ENCODE assay signal across 9 cellular contexts in genomic region chr13:29923554-29924481, GRCh38.
A peak's percentile ranks its signal among the peaks of the same experiment; 100 is the strongest.
DNase-seq lines count a peak whose midpoint lies in the region; ATAC-seq and TF ChIP-seq lines count a peak whose summit lies in the region.
"Had no signal": no experiment of that assay in that cellular context is flagged by ENCODE, and none has a peak within 500 bp of the region (broad histone marks: within the 10 kb centered on the region; RNA-seq: fewer than 3 reads in every experiment).

No MANE protein-coding gene starts in this region.

- DNase-seq in CD1c-positive myeloid dendritic cell (ENCODE audit: extremely low spot score) (peak; percentile 54), RWPE1 (ENCODE audit: low spot score) (peak; percentile 96), heart right ventricle (peak; percentile 34 to 42), vagina (ENCODE audit: extremely low spot score in 2 of 2) (peak in 1 of 2 donors; percentile 94), DMS114 treated with DMSO at 0.1 percent for 48 hours (lab: John Stamatoyannopoulos, UW; ENCODE audit: unreplicated experiment) (no peak)
- peak in 1 of 2 donors; percentile 64 for DNase-seq in activated naive CD4-positive, alpha-beta T cell treated with anti-CD3 and anti-CD28 coated beads, Interleukin-2, amount 50 U/mL, for 72 hours (ENCODE audit: low spot score in 2 of 2)

- CTCF ChIA-PET in RWPE1 (lab: Yijun Ruan, JAX) = interaction anchor here (0.5 to 2.2 kb wide), 13 partner anchors 9 to 152 kb away, joined by 3 to 12 read pairs (median 3); partner anchors contain the start of gene UBL3

- TF ChIP-seq CTCF in RWPE1 (conservative IDR thresholded peaks at IDR 0.05; ENCODE audit: low read depth) = peak; percentile 90
- peak; percentile 40 to 87 (median 75) for TF ChIP-seq CTCF in heart right ventricle (IDR thresholded peaks at IDR 0.05)
- TF ChIP-seq CTCF in vagina (IDR thresholded peaks at IDR 0.05) = peak; percentile 33 to 86 (median 76)

- POLR2A ChIA-PET in RWPE1 (lab: Yijun Ruan, JAX; ENCODE audit: low non-redundant PET) = interaction anchor here (1.0 kb wide), 1 partner anchor 73 kb away, joined by 5 read pairs; the partner anchor contains the start of gene UBL3

- peak overlapping the region in 1 of 2 donors; percentile 65 for H3K27ac Mint-ChIP-seq in activated naive CD4-positive, alpha-beta T cell treated with anti-CD3 and anti-CD28 coated beads, Interleukin-2, amount 50 U/mL, for 72 hours
- H3K27ac Mint-ChIP-seq: IgD-negative memory B cell had no signal

- no peaks in the 10 kb centered on the region for H3K36me3 Mint-ChIP-seq in activated naive CD4-positive, alpha-beta T cell treated with anti-CD3 and anti-CD28 coated beads, Interleukin-2, amount 50 U/mL, for 72 hours

- no peak for TF ChIP-seq POLR2A in vagina (IDR thresholded peaks at IDR 0.05)

- H3K4me3 ChIP-seq in heart right ventricle (no peak overlapping the region), rectal smooth muscle tissue (ENCODE audit: low read length) (peak overlapping the region; percentile 33), vagina (no peak overlapping the region)

- no peaks in the 10 kb centered on the region for H3K36me3 ChIP-seq in heart right ventricle
- no peaks in the 10 kb centered on the region for H3K36me3 ChIP-seq in rectal smooth muscle tissue (ENCODE audit: control insufficient read depth, insufficient read depth, low read length)
- H3K36me3 ChIP-seq in vagina = no peaks in the 10 kb centered on the region

- WGBS in heart right ventricle, 2 donors = 41 to 46% methylated on average over 12 of the region's 12 CpGs

- H3K9me3 Mint-ChIP-seq in activated naive CD4-positive, alpha-beta T cell treated with anti-CD3 and anti-CD28 coated beads, Interleukin-2, amount 50 U/mL, for 72 hours = no peaks in the 10 kb centered on the region
- H3K9me3 Mint-ChIP-seq: IgD-negative memory B cell had no signal

- no peaks in the 10 kb centered on the region for H3K27me3 ChIP-seq in heart right ventricle
- no peaks in the 10 kb centered on the region for H3K27me3 ChIP-seq in rectal smooth muscle tissue (ENCODE audit: control insufficient read depth, insufficient read depth, low read length)
- no peaks in the 10 kb centered on the region for H3K27me3 ChIP-seq in vagina

- H3K4me1 ChIP-seq in heart right ventricle = peaks cover 12 to 38% (median 26%) of the 10 kb centered on the region in 9 donors
- H3K4me1 ChIP-seq in rectal smooth muscle tissue (ENCODE audit: control insufficient read depth, insufficient read depth, low read length) = peaks cover 18% of the 10 kb centered on the region
- H3K4me1 ChIP-seq in vagina = peaks cover 43% of the 10 kb centered on the region

- no peak overlapping the region for H3K9ac ChIP-seq in rectal smooth muscle tissue (ENCODE audit: low read length)

- H3K27ac ChIP-seq in RWPE1 (peak overlapping the region; percentile 96), heart right ventricle (peak overlapping the region in 9 of 10 donors; percentile 9 to 72 (median 34)), rectal smooth muscle tissue (ENCODE audit: low read depth, low read length) (peak overlapping the region; percentile 75), vagina (peak overlapping the region; percentile 82)

- peak; percentile 68 for ATAC-seq in HG02759 (IDR thresholded peaks at IDR 0.05; ENCODE audit: unreplicated experiment)
- ATAC-seq in activated naive CD4-positive, alpha-beta T cell treated with anti-CD3 and anti-CD28 coated beads, Interleukin-2, amount 50 U/mL, for 72 hours = peak; percentile 92
- peak; percentile 52 to 85 (median 80) for ATAC-seq in heart right ventricle

- intact Hi-C loops in heart right ventricle (cut with DNase I) (loop anchor here in 5 of 10 donors (5.0 to 10.0 kb wide), 7 partner anchors 72 to 419 kb away; partner anchors contain the start of gene UBL3 (in 2 of the 5)), vagina (cut with DNase I) (loop anchor here (10.0 kb wide), 1 partner anchor 69 kb away; the partner anchor contains the start of gene UBL3)

- H3K9me3 ChIP-seq in heart right ventricle = no peaks in the 10 kb centered on the region
- H3K9me3 ChIP-seq in vagina = no peaks in the 10 kb centered on the region

Comparison
In these comparisons a context has a peak if more than half of its experiments do, and no peak if none do; other contexts are left out.
1. H3K27ac ChIP-seq: peak in every context shown above with its lines; median percentile 96 in RWPE1; 82 in vagina; 75 in rectal smooth muscle tissue; 34 in heart right ventricle.